Comparison of ENCODE assay signal across 20 cellular contexts in genomic region chr1:46646331-46646730, GRCh38. TPM values are rescaled to one million over a fixed set of nuclear protein-coding genes. Genes with fewer than 3 reads are reported as not detected.
A peak's percentile ranks its signal among the peaks of the same experiment; 100 is the strongest.
DNase-seq lines count a peak whose midpoint lies in the region; ATAC-seq, FAIRE-seq and TF ChIP-seq lines count a peak whose summit lies in the region.
"Had no signal": no experiment of that assay in that cellular context is flagged by ENCODE, and none has a peak within 500 bp of the region (broad histone marks: within the 10 kb centered on the region; RNA-seq: fewer than 3 reads in every experiment).

No MANE protein-coding gene starts in this region.

- no peaks in the 10 kb centered on the region for H3K9me2 ChIP-seq in SK-N-SH

- H3K4me1 ChIP-seq in SK-N-SH (ENCODE audit: control insufficient read depth in 1 of 2, insufficient read depth in 2 of 2, low read depth in 1 of 2, low read length in 1 of 2) (peaks cover 3 to 7% of the 10 kb centered on the region in 2 experiments), Panc1 (ENCODE audit: control insufficient read depth, insufficient read depth, low read length) (peaks cover 32% of the 10 kb centered on the region), astrocyte (ENCODE audit: insufficient read depth, low read length) (peaks cover 8% of the 10 kb centered on the region), parathyroid adenoma (no peaks in the 10 kb centered on the region)
- H3K4me1 ChIP-seq: Caco-2, HAP-1 had no signal

- no TSS peak for BruUV-seq in Panc1 (replicated peaks; lab: Mats Ljungman, UMichigan)

- H3K4me2 ChIP-seq in SK-N-SH (no peak overlapping the region), astrocyte (ENCODE audit: low read length) (no peak overlapping the region), parathyroid adenoma (ENCODE audit: low read length) (peak overlapping the region; percentile 17)
- H3K4me2 ChIP-seq: A549 had no signal

- H3K27me3 Mint-ChIP-seq in astrocyte (ENCODE audit: low read depth, unreplicated experiment): no peaks in the 10 kb centered on the region
- no peaks in the 10 kb centered on the region for H3K27me3 Mint-ChIP-seq in activated CD4-positive, alpha-beta T cell treated with anti-CD3 and anti-CD28 coated beads, Interleukin-2, amount 10 ng/mL, durations not matched to agents 7 days and 5 days
- H3K27me3 Mint-ChIP-seq: CD4-positive, alpha-beta T cell had no signal

- H3K9ac ChIP-seq in SK-N-SH (no peak overlapping the region), astrocyte (ENCODE audit: low read length) (no peak overlapping the region), parathyroid adenoma (no peak overlapping the region)

- H3K27ac Mint-ChIP-seq in astrocyte (ENCODE audit: unreplicated experiment): no peak overlapping the region
- no peak overlapping the region for H3K27ac Mint-ChIP-seq in activated CD4-positive, alpha-beta T cell treated with anti-CD3 and anti-CD28 coated beads, Interleukin-2, amount 10 ng/mL, durations not matched to agents 7 days and 5 days
- H3K27ac Mint-ChIP-seq: CD4-positive, alpha-beta T cell had no signal

- CTCF ChIA-PET in SK-N-SH (lab: Yijun Ruan, JAX): interaction anchor here (1.6 kb wide), 1 partner anchor 204 kb away, joined by 3 read pairs; no protein-coding TSS in a partner anchor
- CTCF ChIA-PET in Panc1 (lab: Charles Lee): no interaction called here
- CTCF ChIA-PET in activated CD4-positive, alpha-beta T cell treated with anti-CD3 and anti-CD28 coated beads, Interleukin-2, amount 10 ng/mL, durations not matched to agents 7 days and 5 days (lab: Charles Lee): interaction anchor here (2.4 kb wide), 1 partner anchor 11 kb away, joined by 6 read pairs; no protein-coding TSS in a partner anchor

- H3K36me3 Mint-ChIP-seq in astrocyte (ENCODE audit: low read depth, unreplicated experiment): peaks cover 23% of the 10 kb centered on the region
- peaks cover 46% of the 10 kb centered on the region for H3K36me3 Mint-ChIP-seq in activated CD4-positive, alpha-beta T cell treated with anti-CD3 and anti-CD28 coated beads, Interleukin-2, amount 10 ng/mL, durations not matched to agents 7 days and 5 days (ENCODE audit: low read depth)

- intact Hi-C loops in Panc1 (cut with micrococcal nuclease; ENCODE audit: unreplicated experiment): no loop called here

- H3K79me2 ChIP-seq in SK-N-SH (ENCODE audit: insufficient read depth) (no peaks in the 10 kb centered on the region), astrocyte (ENCODE audit: insufficient read depth, low read length) (no peaks in the 10 kb centered on the region), parathyroid adenoma (no peaks in the 10 kb centered on the region)

- H3K9me3 Mint-ChIP-seq in astrocyte (ENCODE audit: unreplicated experiment): peaks cover 5% of the 10 kb centered on the region
- H3K9me3 Mint-ChIP-seq in activated CD4-positive, alpha-beta T cell treated with anti-CD3 and anti-CD28 coated beads, Interleukin-2, amount 10 ng/mL, durations not matched to agents 7 days and 5 days: peaks cover 9% of the 10 kb centered on the region

- WGBS in SK-N-SH (ENCODE audit: low lambda C conversion rate): 61% methylated on average over 1 of the region's 1 CpG

- H4K20me1 ChIP-seq in SK-N-SH (ENCODE audit: insufficient read depth): no peaks in the 10 kb centered on the region
- H4K20me1 ChIP-seq in astrocyte (ENCODE audit: insufficient read depth, low read length): no peaks in the 10 kb centered on the region

- ATAC-seq in SK-N-SH treated with all-trans-retinoic acid at 6 μM for 48 hours: no peak
- no peak for ATAC-seq in Panc1
- ATAC-seq in GM19395 (IDR thresholded peaks at IDR 0.05; ENCODE audit: unreplicated experiment): no peak
- ATAC-seq: A549, HepG2 had no signal

- no peak overlapping the region for H3K4me3 Mint-ChIP-seq in astrocyte (ENCODE audit: unreplicated experiment)
- H3K4me3 Mint-ChIP-seq in activated CD4-positive, alpha-beta T cell treated with anti-CD3 and anti-CD28 coated beads, Interleukin-2, amount 10 ng/mL, durations not matched to agents 7 days and 5 days: no peak overlapping the region
- H3K4me3 Mint-ChIP-seq: CD4-positive, alpha-beta T cell had no signal

- H3K27me3 ChIP-seq in SK-N-SH (ENCODE audit: insufficient read depth): no peaks in the 10 kb centered on the region
- no peaks in the 10 kb centered on the region for H3K27me3 ChIP-seq in Panc1 (ENCODE audit: control insufficient read depth, insufficient read depth, low read length)
- H3K27me3 ChIP-seq in astrocyte (ENCODE audit: insufficient read depth, low read length): no peaks in the 10 kb centered on the region
- H3K27me3 ChIP-seq in parathyroid adenoma (ENCODE audit: control insufficient read depth, insufficient read depth, low read length): no peaks in the 10 kb centered on the region

- POLR2A ChIA-PET in SK-N-SH (lab: Yijun Ruan, JAX) (no interaction called here), Panc1 (lab: Charles Lee) (no interaction called here)
- POLR2A ChIA-PET in activated CD4-positive, alpha-beta T cell treated with anti-CD3 and anti-CD28 coated beads, Interleukin-2, amount 10 ng/mL, durations not matched to agents 7 days and 5 days (lab: Charles Lee): no interaction called here

- in situ Hi-C loops in Panc1 (cut with HindIII; ENCODE audit: low pct_unique_long_range_greater_than_20kb, low sequenced_read_pairs): no loop called here

- H2AFZ ChIP-seq in SK-N-SH (ENCODE audit: low read depth) (no peak overlapping the region), astrocyte (ENCODE audit: low read depth, low read length) (no peak overlapping the region), parathyroid adenoma (no peak overlapping the region)

- peaks cover 12 to 41% of the 10 kb centered on the region in 2 experiments for H3K36me3 ChIP-seq in SK-N-SH (replicated peaks in 1 of 2; ENCODE audit: control insufficient read depth in 1 of 2, insufficient read depth in 2 of 2, low read length in 1 of 2)
- H3K36me3 ChIP-seq in Panc1 (ENCODE audit: control insufficient read depth, insufficient read depth, low read length): no peaks in the 10 kb centered on the region
- peaks cover 7% of the 10 kb centered on the region for H3K36me3 ChIP-seq in astrocyte (ENCODE audit: insufficient read depth, low read length)
- H3K36me3 ChIP-seq in parathyroid adenoma (ENCODE audit: control insufficient read depth, insufficient read depth, low read length): no peaks in the 10 kb centered on the region

- TF ChIP-seq CTCF in SK-N-SH (IDR thresholded peaks at IDR 0.05): no peak
- TF ChIP-seq CTCF in Panc1 (IDR thresholded peaks at IDR 0.05): no peak
- TF ChIP-seq CTCF in astrocyte (IDR thresholded peaks at IDR 0.05; ENCODE audit: insufficient read depth, low read depth, low read length): no peak
- TF ChIP-seq CTCF in parathyroid adenoma (IDR thresholded peaks at IDR 0.05): no peak

- peak; percentile 5 for FAIRE-seq in astrocyte (lab: Jason Lieb, UNC)
- FAIRE-seq: A549, D721Med, HepG2 had no signal

- TF ChIP-seq RAD21 in SK-N-SH (IDR thresholded peaks at IDR 0.05; ENCODE audit: low read length): no peak

- H3F3A ChIP-seq in SK-N-SH (replicated peaks; ENCODE audit: insufficient read depth): peaks cover 23% of the 10 kb centered on the region

- peaks cover 14% of the 10 kb centered on the region for H3K4me1 Mint-ChIP-seq in astrocyte (ENCODE audit: low read depth, unreplicated experiment)
- H3K4me1 Mint-ChIP-seq in activated CD4-positive, alpha-beta T cell treated with anti-CD3 and anti-CD28 coated beads, Interleukin-2, amount 10 ng/mL, durations not matched to agents 7 days and 5 days: no peaks in the 10 kb centered on the region

- TF ChIP-seq EP300 in SK-N-SH (IDR thresholded peaks at IDR 0.05; ENCODE audit: borderline replicate concordance in 1 of 2, low read depth in 1 of 2, low read length in 1 of 2): no peak

- H3K4me3 ChIP-seq in SK-N-SH (ENCODE audit: low read depth in 2 of 2, low read length in 1 of 2) (no peak overlapping the region), Panc1 (ENCODE audit: low read depth in 2 of 2, low read length in 2 of 2) (no peak overlapping the region), astrocyte (ENCODE audit: insufficient read depth, low read depth, low read length) (no peak overlapping the region), parathyroid adenoma (ENCODE audit: low read depth, low read length) (no peak overlapping the region)
- H3K4me3 ChIP-seq: A549, HAP-1 had no signal

- DNase-seq in SK-N-SH (no peak), Panc1 (ENCODE audit: low read depth, low spot score) (no peak), astrocyte (ENCODE audit: low read depth) (peak; percentile 55), iPS-NIHi7 (ENCODE audit: extremely low spot score) (no peak)
- DNase-seq in activated CD4-positive, alpha-beta T cell treated with anti-CD3 and anti-CD28 coated beads, Interleukin-2, amount 10 ng/mL, durations not matched to agents 7 days and 5 days: no peak
- DNase-seq: AML-193; Caco-2; CD4-positive, alpha-beta T cell; DMS79; GF-D8 had no signal

- H3K27ac ChIP-seq in SK-N-SH (ENCODE audit: low read depth in 2 of 2, low read length in 1 of 2): no peak overlapping the region
- peak overlapping the region; percentile 29; the same call in 1 of the 2 replicates for H3K27ac ChIP-seq in Panc1 (ENCODE audit: low read length)
- no peak overlapping the region for H3K27ac ChIP-seq in astrocyte (ENCODE audit: low read depth, low read length)
- no peak overlapping the region for H3K27ac ChIP-seq in parathyroid adenoma
- H3K27ac ChIP-seq: A549, C4-2B had no signal

- H3K9me3 ChIP-seq in SK-N-SH: no peaks in the 10 kb centered on the region
- no peaks in the 10 kb centered on the region for H3K9me3 ChIP-seq in Panc1 (ENCODE audit: control insufficient read depth, insufficient read depth, low read depth, low read length)
- no peaks in the 10 kb centered on the region for H3K9me3 ChIP-seq in astrocyte (ENCODE audit: insufficient read depth, low read depth, low read length)
- H3K9me3 ChIP-seq in parathyroid adenoma (ENCODE audit: control insufficient read depth, low read length): no peaks in the 10 kb centered on the region
- H3K9me3 ChIP-seq: Caco-2 had no signal

RNA-seq across cellular contexts. Expression of gene ATPAF1, which starts 21.8 kb away (rescaled TPM):
- polyA plus RNA-seq in SK-N-SH (2012; rRNA removed): 39.9 and 51.0 TPM in 2 replicates
- 55.6 and 57.4 TPM in 2 replicates for polyA plus RNA-seq in SK-N-SH (2012; cell fraction: cytosol; rRNA removed)
- polyA plus RNA-seq in SK-N-SH (2012; cell fraction: nucleus; rRNA removed): 19.7 and 32.5 TPM in 2 replicates
- total RNA-seq in Panc1 (2021; ENCODE audit: unreplicated experiment): 39.0 TPM
- 33.8 TPM for polyA plus RNA-seq in Panc1 (2012; ENCODE audit: insufficient read length)
- 19.3 and 20.2 TPM in 2 replicates for total RNA-seq in astrocyte
- total RNA-seq in activated CD4-positive, alpha-beta T cell treated with anti-CD3 and anti-CD28 coated beads, Interleukin-2, amount 10 ng/mL, durations not matched to agents 7 days and 5 days: 10 to 100 TPM; 49.0 to 50.6 TPM

RNA-seq across cellular contexts. Expression of gene TEX38, which starts 25.3 kb away (rescaled TPM):
- polyA plus RNA-seq in SK-N-SH (2012; rRNA removed): 0.07 and 0.24 TPM in 2 replicates
- polyA plus RNA-seq in SK-N-SH (2012; cell fraction: cytosol; rRNA removed): not detected in 2 replicates
- polyA plus RNA-seq in SK-N-SH (2012; cell fraction: nucleus; rRNA removed): 0.61 and 0.65 TPM in 2 replicates
- total RNA-seq in Panc1 (2021; ENCODE audit: unreplicated experiment) (not detected), astrocyte (not detected in 2 replicates)
- not detected for polyA plus RNA-seq in Panc1 (2012; ENCODE audit: insufficient read length)
- not detected for total RNA-seq in activated CD4-positive, alpha-beta T cell treated with anti-CD3 and anti-CD28 coated beads, Interleukin-2, amount 10 ng/mL, durations not matched to agents 7 days and 5 days
- total RNA-seq: Caco-2; CD4-positive, alpha-beta T cell; Daoy; H4; HepG2 had no signal
- polyA plus RNA-seq: A549 had no signal

RNA-seq across cellular contexts. Expression of gene MOB3C, which starts 29.7 kb away (rescaled TPM):
- polyA plus RNA-seq in SK-N-SH (2012; rRNA removed): 8.6 and 10.6 TPM in 2 replicates
- polyA plus RNA-seq in SK-N-SH (2012; cell fraction: cytosol; rRNA removed): 4.4 and 5.5 TPM in 2 replicates
- polyA plus RNA-seq in SK-N-SH (2012; cell fraction: nucleus; rRNA removed): 17.6 and 23.1 TPM in 2 replicates
- 10.5 TPM for total RNA-seq in Panc1 (2021; ENCODE audit: unreplicated experiment)
- 13.4 TPM for polyA plus RNA-seq in Panc1 (2012; ENCODE audit: insufficient read length)
- total RNA-seq in astrocyte: 4.8 and 5.5 TPM in 2 replicates
- total RNA-seq in activated CD4-positive, alpha-beta T cell treated with anti-CD3 and anti-CD28 coated beads, Interleukin-2, amount 10 ng/mL, durations not matched to agents 7 days and 5 days: 10 to 100 TPM; 19.5 to 21.4 TPM

RNA-seq across cellular contexts. Expression of gene MKNK1, which starts 42.3 kb away (rescaled TPM):
- polyA plus RNA-seq in SK-N-SH (2012; rRNA removed): 28.2 and 29.6 TPM in 2 replicates
- polyA plus RNA-seq in SK-N-SH (2012; cell fraction: cytosol; rRNA removed): 18.6 and 24.6 TPM in 2 replicates
- polyA plus RNA-seq in SK-N-SH (2012; cell fraction: nucleus; rRNA removed): 136 TPM in 2 replicates
- total RNA-seq in Panc1 (2021; ENCODE audit: unreplicated experiment): 40.1 TPM
- 31.4 TPM for polyA plus RNA-seq in Panc1 (2012; ENCODE audit: insufficient read length)
- 22.8 and 26.9 TPM in 2 replicates for total RNA-seq in astrocyte
- total RNA-seq in activated CD4-positive, alpha-beta T cell treated with anti-CD3 and anti-CD28 coated beads, Interleukin-2, amount 10 ng/mL, durations not matched to agents 7 days and 5 days: 10 to 100 TPM; 58.2 to 63.3 TPM
